ENCODE assay signal across 8 cellular contexts in genomic region chr17:14304222-14304844, GRCh38. TPM values are rescaled to one million over a fixed set of nuclear protein-coding genes. Genes with fewer than 3 reads are reported as not detected.
A peak's percentile ranks its signal among the peaks of the same experiment; 100 is the strongest.
DNase-seq lines count a peak whose midpoint lies in the region; ATAC-seq and TF ChIP-seq lines count a peak whose summit lies in the region.

No MANE protein-coding gene starts in this region.

- peak overlapping the region; percentile 100 for H3K4me3 ChIP-seq in WERI-Rb-1 (ENCODE audit: low read depth, low read length)
- peak overlapping the region; percentile 51 to 95 (median 92) for H3K4me3 ChIP-seq in fibroblast of lung (replicated peaks in 1 of 4; ENCODE audit: control extremely low read depth in 1 of 4, insufficient read depth in 1 of 4, low read depth in 3 of 4, low read length in 4 of 4)
- H3K4me3 ChIP-seq in osteoblast (ENCODE audit: insufficient read depth, low read length) = peak overlapping the region; percentile 96
- H3K4me3 ChIP-seq in gastroesophageal sphincter = peak overlapping the region in 1 of 2 donors; percentile 72

- no peak for TF ChIP-seq POLR2A in gastroesophageal sphincter (IDR thresholded peaks at IDR 0.05)

- H3K4me2 ChIP-seq in fibroblast of lung (ENCODE audit: extremely low read depth, insufficient read depth, low read length) (peak overlapping the region; percentile 91), osteoblast (ENCODE audit: insufficient read depth, low read length) (peak overlapping the region; percentile 87)

- no peak for TF ChIP-seq EP300 in gastroesophageal sphincter (IDR thresholded peaks at IDR 0.05)

- H3K9me3 ChIP-seq in ES-I3 (ENCODE audit: control insufficient read depth, insufficient read depth, low read length) (no peaks in the 10 kb centered on the region), WERI-Rb-1 (ENCODE audit: severe bottlenecking) (no peaks in the 10 kb centered on the region), fibroblast of lung (ENCODE audit: control insufficient read depth, insufficient read depth, low read depth, low read length) (no peaks in the 10 kb centered on the region), osteoblast (ENCODE audit: low read depth, low read length) (no peaks in the 10 kb centered on the region), gastroesophageal sphincter (no peaks in the 10 kb centered on the region)

- H3K9ac ChIP-seq in ES-I3 (ENCODE audit: low read depth, low read length) (peak overlapping the region; percentile 51; the same call in 1 of the 2 replicates), fibroblast of lung (ENCODE audit: insufficient read depth, low read length) (peak overlapping the region; percentile 81)

- H3K27ac ChIP-seq in WERI-Rb-1 (peak overlapping the region; percentile 94), fibroblast of lung (ENCODE audit: insufficient read depth, low read length) (peak overlapping the region; percentile 88), osteoblast (ENCODE audit: low read depth, low read length) (no peak overlapping the region), gastroesophageal sphincter (no peak overlapping the region)

- ATAC-seq in gastroesophageal sphincter (no peak), HG03457 (IDR thresholded peaks at IDR 0.05; ENCODE audit: unreplicated experiment) (no peak)

- no peak for DNase-seq in WERI-Rb-1
- DNase-seq in fibroblast of lung (ENCODE audit: low read depth in 2 of 2) = no peak
- DNase-seq in osteoblast (ENCODE audit: insufficient read length, low spot score, missing footprints) = peak; percentile 84
- DNase-seq in kidney glomerular epithelial cell (lab: John Stamatoyannopoulos, UW) = no peak
- no peak for DNase-seq in NCI-H1417 (lab: John Stamatoyannopoulos, UW)

- peaks cover 65% of the 10 kb centered on the region for H3K79me2 ChIP-seq in fibroblast of lung (ENCODE audit: control insufficient read depth, insufficient read depth, low read length)
- peaks cover 67% of the 10 kb centered on the region for H3K79me2 ChIP-seq in osteoblast (ENCODE audit: insufficient read depth, low read length)

- H3K4me1 ChIP-seq in ES-I3 (ENCODE audit: insufficient read depth, low read length) (peaks cover 26% of the 10 kb centered on the region), fibroblast of lung (ENCODE audit: control insufficient read depth, extremely low read depth, insufficient read depth, low read length) (peaks cover 5% of the 10 kb centered on the region), osteoblast (ENCODE audit: insufficient read depth, low read length) (peaks cover 50% of the 10 kb centered on the region), gastroesophageal sphincter (peaks cover 0 to 62% (median 22%) of the 10 kb centered on the region in 3 donors)

- H3K36me3 ChIP-seq in ES-I3 (ENCODE audit: insufficient read depth, low read length) = no peaks in the 10 kb centered on the region
- peaks cover 35% of the 10 kb centered on the region for H3K36me3 ChIP-seq in WERI-Rb-1
- H3K36me3 ChIP-seq in fibroblast of lung (ENCODE audit: control insufficient read depth, insufficient read depth, low read length) = peaks cover 2% of the 10 kb centered on the region
- no peaks in the 10 kb centered on the region for H3K36me3 ChIP-seq in osteoblast (ENCODE audit: insufficient read depth, low read length)
- no peaks in the 10 kb centered on the region for H3K36me3 ChIP-seq in gastroesophageal sphincter

- H3K27me3 ChIP-seq in WERI-Rb-1 (ENCODE audit: insufficient read depth, low read depth, severe bottlenecking) = no peaks in the 10 kb centered on the region
- H3K27me3 ChIP-seq in fibroblast of lung (ENCODE audit: control insufficient read depth, insufficient read depth, low read length) = no peaks in the 10 kb centered on the region
- H3K27me3 ChIP-seq in osteoblast (ENCODE audit: insufficient read depth, low read length) = no peaks in the 10 kb centered on the region
- H3K27me3 ChIP-seq in gastroesophageal sphincter = peaks cover 87% of the 10 kb centered on the region

- H2AFZ ChIP-seq in fibroblast of lung (ENCODE audit: low read length) (no peak overlapping the region), osteoblast (ENCODE audit: low read length) (peak overlapping the region; percentile 24)

- TF ChIP-seq CTCF in WERI-Rb-1 (IDR thresholded peaks at IDR 0.05; ENCODE audit: low read depth, low read length) (no peak), fibroblast of lung (conservative IDR thresholded peaks at IDR 0.05 in 1 of 2, IDR thresholded peaks at IDR 0.05 in 1 of 2; ENCODE audit: low read depth in 1 of 2, low read length in 2 of 2) (no peak), osteoblast (IDR thresholded peaks at IDR 0.05; ENCODE audit: extremely low read depth, low read depth, low read length) (no peak), gastroesophageal sphincter (IDR thresholded peaks at IDR 0.05) (no peak)

- 52% methylated on average over 8 to 13 of the region's 22 CpGs for WGBS in gastroesophageal sphincter (ENCODE audit: low coverage in 1 of 2), 2 donors

- H4K20me1 ChIP-seq in fibroblast of lung (ENCODE audit: control insufficient read depth, extremely low read depth, insufficient read depth, low read length) (no peaks in the 10 kb centered on the region), osteoblast (ENCODE audit: insufficient read depth, low read length) (peaks cover 7% of the 10 kb centered on the region)

RNA-seq across cellular contexts. Expression of gene HS3ST3B1, which starts 3.5 kb away (rescaled TPM):
- 13.4 and 17.2 TPM in 2 replicates for total RNA-seq in fibroblast of lung
- 3.4 and 12.3 TPM in 2 replicates for polyA plus RNA-seq in fibroblast of lung
- polyA plus RNA-seq in fibroblast of lung (2012) = 3.8 and 13.2 TPM in 2 replicates
- polyA minus RNA-seq in fibroblast of lung (ENCODE audit: low replicate concordance) = 3.2 and 31.7 TPM in 2 replicates
- 9.4 and 13.4 TPM in 2 replicates for total RNA-seq in osteoblast
- total RNA-seq in gastroesophageal sphincter = 1 to 10 TPM; 2.6 to 4.2 (median 3.1) TPM

Comparison
In these comparisons a context has a peak if more than half of its experiments do, and no peak if none do; other contexts are left out.
1. H3K27ac ChIP-seq: peak in WERI-Rb-1 (single experiment) and fibroblast of lung (single experiment); none in osteoblast (single experiment) and gastroesophageal sphincter (0 of 4).